8 cellular contexts compared by ENCODE assay signal in the genomic region with DNA sequence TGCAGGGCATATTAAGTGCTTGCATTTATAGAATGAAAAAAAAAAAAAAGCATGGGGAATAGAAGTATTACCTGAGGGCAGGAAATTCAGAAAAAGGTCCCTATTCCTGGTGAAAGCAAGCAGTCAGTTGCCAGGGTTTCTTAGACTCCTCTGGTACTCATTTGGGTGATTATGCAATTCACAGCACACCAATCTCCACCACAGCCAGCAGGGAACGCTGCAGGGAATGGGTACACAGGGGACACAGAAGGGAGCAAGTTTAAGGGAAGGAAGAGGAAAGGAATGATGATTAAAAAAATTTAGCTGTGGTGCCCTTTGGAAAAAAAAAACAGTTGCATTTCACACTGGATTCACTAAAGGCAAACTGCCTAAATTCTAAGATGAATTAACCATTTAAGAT. TPM values are rescaled to one million over a fixed set of nuclear protein-coding genes. Genes with fewer than 3 reads are reported as not detected.
A peak's percentile ranks its signal among the peaks of the same experiment; 100 is the strongest.
DNase-seq lines count a peak whose midpoint lies in the region; ATAC-seq and TF ChIP-seq lines count a peak whose summit lies in the region.

No MANE protein-coding gene starts in this region.

- no peak for TF ChIP-seq EP300 in tibial nerve (IDR thresholded peaks at IDR 0.05)

- H3K4me1 ChIP-seq in tibial nerve (peaks cover 0 to 51% (median 24%) of the 10 kb centered on the region in 4 donors), MM.1S (ENCODE audit: low read length) (no peaks in the 10 kb centered on the region)

- no peaks in the 10 kb centered on the region for H3K9me2 ChIP-seq in MM.1S (replicated peaks; ENCODE audit: insufficient read depth, low read length)

- CTCF ChIA-PET in BJ (lab: Yijun Ruan, JAX): interaction anchor here (0.8 to 1.1 kb wide), 2 partner anchors 57 to 70 kb away, joined by 4 to 5 read pairs; no protein-coding TSS in a partner anchor

- TF ChIP-seq CTCF in BJ (IDR thresholded peaks at IDR 0.05; ENCODE audit: insufficient read depth, low read depth, low read length) (peak; percentile 60), tibial nerve (IDR thresholded peaks at IDR 0.05) (peak in 3 of 5 experiments; percentile 25 to 30 (median 28)), MM.1S (IDR thresholded peaks at IDR 0.05; ENCODE audit: low read length) (no peak)

- POLR2A ChIA-PET in BJ (lab: Charles Lee): interaction anchor here (0.6 to 0.7 kb wide), 2 partner anchors 10 to 59 kb away, joined by 3 to 6 read pairs; no protein-coding TSS in a partner anchor

- no peak for TF ChIP-seq POLR2A in tibial nerve (IDR thresholded peaks at IDR 0.05)

- no peaks in the 10 kb centered on the region; the same call in 1 of the 2 replicates for H4K20me1 ChIP-seq in MM.1S (ENCODE audit: insufficient read depth, low read length)

- DNase-seq in BJ (ENCODE audit: low read depth) (no peak), UCSD-AML1 (lab: John Stamatoyannopoulos, UW; ENCODE audit: unreplicated experiment) (peak; percentile 41), left ventricle myocardium superior (peak; percentile 44), tibial nerve (ENCODE audit: low spot score in 2 of 2) (peak; percentile 25 to 32), NCI-H774 (lab: John Stamatoyannopoulos, UW) (no peak), MM.1S (no peak)

- H3F3A ChIP-seq in MM.1S (ENCODE audit: insufficient read depth, low read length): no peaks in the 10 kb centered on the region

- H2AFZ ChIP-seq in MM.1S (ENCODE audit: low read length): no peak overlapping the region

- H3K9me3 ChIP-seq in tibial nerve (peaks cover 0 to 5% (median 0%) of the 10 kb centered on the region in 4 donors), MM.1S (replicated peaks; ENCODE audit: insufficient read depth, low read length) (no peaks in the 10 kb centered on the region)

- H3K4me2 ChIP-seq in MM.1S (ENCODE audit: low read depth, low read length): no peak overlapping the region

- H3K27me3 ChIP-seq in BJ (ENCODE audit: control insufficient read depth, insufficient read depth, low read length): no peaks in the 10 kb centered on the region
- no peaks in the 10 kb centered on the region for H3K27me3 ChIP-seq in tibial nerve
- no peaks in the 10 kb centered on the region for H3K27me3 ChIP-seq in MM.1S (replicated peaks; ENCODE audit: insufficient read depth, low read length)

- ATAC-seq in HG02610 (IDR thresholded peaks at IDR 0.05; ENCODE audit: unreplicated experiment): peak; percentile 47
- peak; percentile 92 for ATAC-seq in left ventricle myocardium superior
- ATAC-seq in HG03159 (IDR thresholded peaks at IDR 0.05; ENCODE audit: unreplicated experiment): no peak

- H3K36me3 ChIP-seq in BJ (ENCODE audit: control insufficient read depth, insufficient read depth, low read length) (no peaks in the 10 kb centered on the region), tibial nerve (no peaks in the 10 kb centered on the region), MM.1S (replicated peaks; ENCODE audit: insufficient read depth, low read length) (no peaks in the 10 kb centered on the region)

- H3K27ac ChIP-seq in tibial nerve: peak overlapping the region in 2 of 4 donors; percentile 1 to 50
- H3K27ac ChIP-seq in MM.1S (ENCODE audit: low read length): no peak overlapping the region

- WGBS in tibial nerve, 2 donors: 8 to 14% methylated on average over 1 of the region's 1 CpG

- no peak overlapping the region for H3K9ac ChIP-seq in MM.1S (ENCODE audit: low read length)

- intact Hi-C loops in left ventricle myocardium superior (cut with micrococcal nuclease): no loop called here

- H3K4me3 ChIP-seq in BJ (ENCODE audit: low read depth, low read length) (no peak overlapping the region), tibial nerve (no peak overlapping the region), MM.1S (ENCODE audit: low read length) (no peak overlapping the region)

- H3K79me2 ChIP-seq in MM.1S (ENCODE audit: low read length): peaks cover 86% of the 10 kb centered on the region

RNA-seq across cellular contexts. Expression of a gene that starts 14.2 kb away (rescaled TPM):
- 11.9 and 19.3 TPM in 2 replicates for polyA plus RNA-seq in BJ (2011; rRNA removed)
- 13.1 and 17.7 TPM in 2 replicates for polyA minus RNA-seq in BJ (2011; rRNA and poly(A)+ RNA removed)
- total RNA-seq in left ventricle myocardium superior (12.0 TPM), tibial nerve (10 to 100 TPM; 30.2 to 42.0 (median 41.2) TPM)

Comparison
In these comparisons a context has a peak if more than half of its experiments do, and no peak if none do; other contexts are left out.
1. DNase-seq: peak in UCSD-AML1 (single experiment), left ventricle myocardium superior (single experiment) and tibial nerve (2 of 2); none in BJ (single experiment), NCI-H774 (single experiment) and MM.1S (single experiment).